Comparison of ENCODE assay signal across 7 cellular contexts in genomic region chr1:55021965-55022546, GRCh38. TPM values are rescaled to one million over a fixed set of nuclear protein-coding genes. Genes with fewer than 3 reads are reported as not detected.
DNase-seq lines count a peak whose midpoint lies in the region; ATAC-seq, FAIRE-seq and TF ChIP-seq lines count a peak whose summit lies in the region.

No MANE protein-coding gene starts in this region.

- H3K27ac ChIP-seq in caudate nucleus (ENCODE audit: low read depth, low read length) = no peak overlapping the region
- no peak overlapping the region for H3K27ac ChIP-seq in kidney (ENCODE audit: low read depth in 2 of 2, low read length in 2 of 2)

- H3K27ac Mint-ChIP-seq in WTC11 = peak overlapping the region; percentile 82

- DNase-seq in GM12891 (ENCODE audit: insufficient read length, low spot score) = peak; percentile 80
- peak; percentile 88 for DNase-seq in NCI-H2171 treated with DMSO at 0.1 percent for 48 hours (lab: John Stamatoyannopoulos, UW)
- peak; percentile 96 for DNase-seq in WTC11 (ENCODE audit: low spot score)
- peak in 53 of 61 donors; percentile 3 to 77 (median 33) for DNase-seq in caudate nucleus (lab: John Stamatoyannopoulos, UW)
- DNase-seq in kidney = peak; percentile 94
- peak; percentile 47 to 58 for DNase-seq in stimulated activated CD4-positive, alpha-beta T cell treated with anti-CD3 and anti-CD28 coated beads, Interleukin-1b, Interleukin-23, amount 100 ng/mL, for 4 hours (ENCODE audit: low read depth in 2 of 2)

- H3K4me1 Mint-ChIP-seq in WTC11 = peaks cover 44% of the 10 kb centered on the region

- H3K4me1 ChIP-seq in kidney (ENCODE audit: control insufficient read depth in 1 of 2, insufficient read depth in 1 of 2, low read depth in 1 of 2, low read length in 2 of 2) = no peaks in the 10 kb centered on the region

- FAIRE-seq in GM12891 (lab: Jason Lieb, UNC) = peak; percentile 91
- peak; percentile 37 for FAIRE-seq in kidney (lab: Jason Lieb, UNC)

- H3K9ac ChIP-seq in kidney (ENCODE audit: low read length in 2 of 2) = peak overlapping the region in 1 of 2 donors; percentile 16

- H3K27me3 Mint-ChIP-seq in WTC11 (ENCODE audit: low read depth) = peaks cover 10% of the 10 kb centered on the region; the same call in 1 of the 2 replicates

- POLR2A ChIA-PET in WTC11 (lab: Charles Lee) = interaction anchor here (1.5 kb wide), 1 partner anchor 77 kb away, joined by 8 read pairs; no protein-coding TSS in a partner anchor

- CTCF ChIA-PET in WTC11 (lab: Charles Lee) = interaction anchor here (0.5 to 10.9 kb wide), 58 partner anchors 10 to 1580 kb away, joined by 3 to 632 read pairs (median 5); partner anchors contain the start of genes BSND, DHCR24, PCSK9 and TMEM61

- ATAC-seq in HG03064 (IDR thresholded peaks at IDR 0.05; ENCODE audit: low read depth, unreplicated experiment) = peak; percentile 82
- peak; percentile 100 for ATAC-seq in WTC11

- peak; percentile 88 for TF ChIP-seq CTCF in WTC11 (IDR thresholded peaks at IDR 0.05)
- peak; percentile 74 for TF ChIP-seq CTCF in kidney (IDR thresholded peaks at IDR 0.05; ENCODE audit: borderline replicate concordance, extremely low read depth, insufficient read depth)

- H3K9me3 ChIP-seq in kidney (ENCODE audit: control insufficient read depth in 1 of 2, low read length in 2 of 2) = no peaks in the 10 kb centered on the region

- no peaks in the 10 kb centered on the region for H3K36me3 ChIP-seq in kidney (ENCODE audit: control insufficient read depth in 1 of 2, insufficient read depth in 2 of 2, low read length in 2 of 2)

- no peak for TF ChIP-seq POLR2A in GM12891 (IDR thresholded peaks at IDR 0.05; ENCODE audit: low read depth, low read length)

- peaks cover 23% of the 10 kb centered on the region for H3K9me3 Mint-ChIP-seq in WTC11

- no peak overlapping the region for H3K4me3 ChIP-seq in kidney (ENCODE audit: low read length in 2 of 2)

- intact Hi-C loops in kidney (cut with DNase I) = no loop called here

- peaks cover 22% of the 10 kb centered on the region for H3K36me3 Mint-ChIP-seq in WTC11

- H3K4me3 Mint-ChIP-seq in WTC11 = no peak overlapping the region

TF ChIP-seq in GM12891, 5 proteins besides CTCF, POLR2A, EP300 and RAD21:
- TF ChIP-seq TAF1 (IDR thresholded peaks at IDR 0.05; ENCODE audit: low read depth, low read length) = no peak
- no peak for TF ChIP-seq SPI1 (IDR thresholded peaks at IDR 0.05; ENCODE audit: low read depth, low read length)
- TF ChIP-seq PAX5 (IDR thresholded peaks at IDR 0.05; ENCODE audit: insufficient read depth, low read length, severe bottlenecking) = no peak
- no peak for TF ChIP-seq POU2F2 (IDR thresholded peaks at IDR 0.05; ENCODE audit: low read depth, low read length)
- no peak for TF ChIP-seq POLR2AphosphoS5 (IDR thresholded peaks at IDR 0.05; ENCODE audit: low read depth, low read length)

TF ChIP-seq in WTC11, 78 proteins besides CTCF, POLR2A, EP300 and RAD21 (continues in another document):
- TF ChIP-seq JAZF1 (CRISPR knock-in tag; IDR thresholded peaks at IDR 0.05) (no peak), NR3C1 (CRISPR knock-in tag; conservative IDR thresholded peaks at IDR 0.05; ENCODE audit: low read depth) (no peak), ZBTB21 (CRISPR knock-in tag; IDR thresholded peaks at IDR 0.05; ENCODE audit: borderline replicate concordance) (no peak), MAX (CRISPR knock-in tag; IDR thresholded peaks at IDR 0.05) (peak; percentile 78), SMAD3 (CRISPR knock-in tag; IDR thresholded peaks at IDR 0.05; ENCODE audit: borderline replicate concordance) (0 out of 2 replicates have a peak, but pooled peaks have one; percentile 55), ERG (CRISPR knock-in tag; IDR thresholded peaks at IDR 0.05) (no peak), SP1 (CRISPR knock-in tag; conservative IDR thresholded peaks at IDR 0.05) (no peak; the same call in 1 of the 2 replicates), PRRX2 (CRISPR knock-in tag; IDR thresholded peaks at IDR 0.05) (0 out of 2 replicates have a peak, but pooled peaks have one; percentile 12), TEAD1 (CRISPR knock-in tag; IDR thresholded peaks at IDR 0.05) (peak; percentile 58; the same call in 1 of the 2 replicates), ZNF232 (CRISPR knock-in tag; IDR thresholded peaks at IDR 0.05) (0 out of 2 replicates have a peak, but pooled peaks have one; percentile 55), STAT6 (CRISPR knock-in tag; conservative IDR thresholded peaks at IDR 0.05; ENCODE audit: low read depth) (no peak), ZNF121 (CRISPR knock-in tag; IDR thresholded peaks at IDR 0.05) (peak; percentile 83), GABPB1 (CRISPR knock-in tag; IDR thresholded peaks at IDR 0.05) (peak; percentile 57), IRF1 (CRISPR knock-in tag; IDR thresholded peaks at IDR 0.05) (no peak), KAT7 (CRISPR knock-in tag; IDR thresholded peaks at IDR 0.05; ENCODE audit: borderline replicate concordance) (0 out of 2 replicates have a peak, but pooled peaks have one; percentile 66), GTF2I (CRISPR knock-in tag; conservative IDR thresholded peaks at IDR 0.05) (0 out of 2 replicates have a peak, but pooled peaks have one; percentile 30), ETV6 (CRISPR knock-in tag; IDR thresholded peaks at IDR 0.05) (0 out of 2 replicates have a peak, but pooled peaks have one; percentile 38)

RNA-seq across cellular contexts. Expression of gene PCSK9, which starts 17.3 kb away (rescaled TPM):
- not detected for polyA plus RNA-seq in GM12891 (2012; ENCODE audit: low read depth, missing spikeins)
- total RNA-seq in WTC11 (2021) (47.9 to 73.2 TPM (median 49.3 TPM) in 3 replicates), kidney (0.28 TPM)
- 0.13 TPM for polyA plus RNA-seq in kidney (ENCODE audit: insufficient read depth, low read depth, low replicate concordance)

RNA-seq across cellular contexts. Expression of gene BSND, which starts 23.3 kb away (rescaled TPM):
- polyA plus RNA-seq in GM12891 (2012; ENCODE audit: low read depth, missing spikeins) = 0.04 TPM
- total RNA-seq in WTC11 (2021) = 0.30 to 0.42 TPM (median 0.37 TPM) in 3 replicates
- total RNA-seq in kidney = 1.4 TPM
- 22.7 TPM for polyA plus RNA-seq in kidney (ENCODE audit: insufficient read depth, low read depth, low replicate concordance)

RNA-seq across cellular contexts. Expression of gene TMEM61, which starts 41.6 kb away (rescaled TPM):
- polyA plus RNA-seq in GM12891 (2012; ENCODE audit: low read depth, missing spikeins) = not detected
- 0.41 to 0.74 TPM (median 0.44 TPM) in 3 replicates for total RNA-seq in WTC11 (2021)
- 7.0 TPM for total RNA-seq in kidney
- 42.7 TPM for polyA plus RNA-seq in kidney (ENCODE audit: insufficient read depth, low read depth, low replicate concordance)

Comparison
In these comparisons a context has a peak if more than half of its experiments do, and no peak if none do; other contexts are left out.
1. DNase-seq: peak in every context shown above with its lines; median percentile 96 in WTC11; 94 in kidney; 88 in NCI-H2171 treated with DMSO at 0.1 percent for 48 hours; 80 in GM12891; 52 in stimulated activated CD4-positive, alpha-beta T cell treated with anti-CD3 and anti-CD28 coated beads, Interleukin-1b, Interleukin-23, amount 100 ng/mL, for 4 hours; 33 in caudate nucleus.
2. RNA of gene PCSK9, which starts 17.3 kb away (total RNA-seq): 47.9 to 73.2 TPM in WTC11; 0.28 TPM in kidney (single experiment); every median in the first group is over 10 times any median in the second.